In genomic region chr16:85914423-85914794, GRCh38 we compare ENCODE assay signal across 23 cellular contexts. TPM values are rescaled to one million over a fixed set of nuclear protein-coding genes. Genes with fewer than 3 reads are reported as not detected.
DNase-seq lines count a peak whose midpoint lies in the region; TF ChIP-seq lines count a peak whose summit lies in the region.
"Had no signal": no experiment of that assay in that cellular context is flagged by ENCODE, and none has a peak within 500 bp of the region (broad histone marks: within the 10 kb centered on the region; RNA-seq: fewer than 3 reads in every experiment).

No MANE protein-coding gene starts in this region.

- H3K4me2 ChIP-seq in neuronal stem cell (ENCODE audit: insufficient read depth, low read length, poor library complexity, severe bottlenecking), result no peak overlapping the region

- H3K27ac ChIP-seq in neuronal stem cell (replicated peaks; ENCODE audit: low read length) (no peak overlapping the region), tibial nerve (no peak overlapping the region)
- H3K27ac ChIP-seq: C4-2B, colonic mucosa, gastroesophageal sphincter, right atrium auricular region, stomach had no signal

- H2BK120ac ChIP-seq in neuronal stem cell (ENCODE audit: low read depth, low read length), result no peak overlapping the region

- H3K36me3 ChIP-seq in neuronal stem cell (replicated peaks in 1 of 2; ENCODE audit: control insufficient read depth in 2 of 2, insufficient read depth in 2 of 2, low read length in 2 of 2), result no peaks in the 10 kb centered on the region
- H3K36me3 ChIP-seq in Caco-2 (ENCODE audit: control insufficient read depth, insufficient read depth, low read length), result peaks cover 4% of the 10 kb centered on the region
- peaks cover 0 to 17% (median 0%) of the 10 kb centered on the region in 3 donors for H3K36me3 ChIP-seq in tibial nerve
- H3K36me3 ChIP-seq: right atrium auricular region had no signal

- H2AFZ ChIP-seq in neuronal stem cell (ENCODE audit: low read length), result no peak overlapping the region

- POLR2A ChIA-PET in Caco-2 (lab: Charles Lee), result no interaction called here

- peak overlapping the region; percentile 49 for H2AK5ac ChIP-seq in neuronal stem cell (ENCODE audit: low read depth, low read length)

- H3K23ac ChIP-seq in neuronal stem cell (ENCODE audit: low read depth, low read length, poor library complexity), result no peak overlapping the region

- peaks cover 78% of the 10 kb centered on the region for H3K4me1 Mint-ChIP-seq in CD14-positive monocyte
- H3K4me1 Mint-ChIP-seq in IgD-negative memory B cell, result peaks cover 46 to 71% (median 54%) of the 10 kb centered on the region in 3 donors
- H3K4me1 Mint-ChIP-seq in immature natural killer cell, result peaks cover 75 to 100% of the 10 kb centered on the region in 2 donors
- H3K4me1 Mint-ChIP-seq in Caco-2 (ENCODE audit: low read depth, unreplicated experiment), result peaks cover 7% of the 10 kb centered on the region

- H3K4me1 ChIP-seq in neuronal stem cell (ENCODE audit: control insufficient read depth in 2 of 2, insufficient read depth in 1 of 2, low read depth in 1 of 2, low read length in 2 of 2) (peaks cover 0 to 23% of the 10 kb centered on the region in 2 donors), Caco-2 (peaks cover 20% of the 10 kb centered on the region), tibial nerve (peaks cover 0 to 40% (median 24%) of the 10 kb centered on the region in 4 donors)
- H3K4me1 ChIP-seq: colonic mucosa had no signal

- H3K27me3 Mint-ChIP-seq in CD14-positive monocyte (ENCODE audit: low read depth in 3 of 3) (peaks cover 0 to 2% (median 0%) of the 10 kb centered on the region in 3 donors), IgD-negative memory B cell (no peaks in the 10 kb centered on the region), immature natural killer cell (ENCODE audit: low read depth in 3 of 3) (peaks cover 2 to 7% (median 3%) of the 10 kb centered on the region in 3 donors), Caco-2 (ENCODE audit: insufficient read depth, unreplicated experiment) (no peaks in the 10 kb centered on the region)
- H3K27me3 Mint-ChIP-seq: activated CD4-positive, alpha-beta memory T cell treated with anti-CD3 and anti-CD28 coated beads for 36 hours had no signal

- peak overlapping the region; percentile 92 for H2BK15ac ChIP-seq in neuronal stem cell (ENCODE audit: low read length)

- no peak for DNase-seq in CD14-positive monocyte (ENCODE audit: low spot score)
- no peak for DNase-seq in immature natural killer cell
- DNase-seq in neuronal stem cell (ENCODE audit: low spot score), result no peak
- DNase-seq in activated CD4-positive, alpha-beta T cell treated with anti-CD3 and anti-CD28 coated beads, Interleukin-2, amount 50 U/mL, for 4 hours, result no peak
- no peak for DNase-seq in Caco-2
- no peak for DNase-seq in tibial nerve (ENCODE audit: low spot score in 2 of 2)
- DNase-seq: activated CD4-positive, alpha-beta memory T cell treated with anti-CD3 and anti-CD28 coated beads for 36 hours; activated CD4-positive, CD25-positive, alpha-beta regulatory T cell; Calu3; colonic mucosa; DMS79; effector CD8-positive, alpha-beta T cell; GDM1; NCI-H146; NCI-H345; small intestine; stimulated activated CD4-positive, alpha-beta T cell treated with anti-CD3 and anti-CD28 coated beads, Interleukin-1b, Interleukin-23, amount 100 ng/mL, for 48 hours; stomach had no signal

- no peaks in the 10 kb centered on the region for H3K79me1 ChIP-seq in neuronal stem cell (ENCODE audit: low read depth, low read length)

- H3K4ac ChIP-seq in neuronal stem cell (ENCODE audit: low read length), result no peak overlapping the region

- no peak overlapping the region for H3K4me3 Mint-ChIP-seq in CD14-positive monocyte
- H3K4me3 Mint-ChIP-seq in IgD-negative memory B cell, result peak overlapping the region in 3 of 4 donors; percentile 45 to 67 (median 65)
- H3K4me3 Mint-ChIP-seq in immature natural killer cell, result peak overlapping the region; percentile 68 to 76 (median 74)
- H3K4me3 Mint-ChIP-seq in Caco-2 (ENCODE audit: unreplicated experiment), result no peak overlapping the region
- H3K4me3 Mint-ChIP-seq: activated CD4-positive, alpha-beta memory T cell treated with anti-CD3 and anti-CD28 coated beads for 36 hours; neural crest cell had no signal

- H4K8ac ChIP-seq in neuronal stem cell (ENCODE audit: low read depth, low read length), result no peak overlapping the region

- TF ChIP-seq POLR2A in tibial nerve (IDR thresholded peaks at IDR 0.05), result no peak

- peaks cover 88 to 100% of the 10 kb centered on the region in 2 donors for H3K36me3 Mint-ChIP-seq in CD14-positive monocyte
- peaks cover 18% of the 10 kb centered on the region for H3K36me3 Mint-ChIP-seq in IgD-negative memory B cell
- peaks cover 11 to 64% (median 27%) of the 10 kb centered on the region in 3 donors for H3K36me3 Mint-ChIP-seq in immature natural killer cell
- H3K36me3 Mint-ChIP-seq in Caco-2 (ENCODE audit: insufficient read depth, unreplicated experiment), result peaks cover 21% of the 10 kb centered on the region

- CTCF ChIA-PET in Caco-2 (lab: Charles Lee), result interaction anchor here (0.5 kb wide), 1 partner anchor 73 kb away, joined by 5 read pairs; no protein-coding TSS in a partner anchor

- H3K27ac Mint-ChIP-seq in CD14-positive monocyte (peak overlapping the region; percentile 87 to 99 (median 96)), IgD-negative memory B cell (peak overlapping the region; percentile 87 to 100 (median 93)), immature natural killer cell (peak overlapping the region; percentile 78 to 89 (median 86)), Caco-2 (ENCODE audit: unreplicated experiment) (no peak overlapping the region)
- H3K27ac Mint-ChIP-seq: activated CD4-positive, alpha-beta memory T cell treated with anti-CD3 and anti-CD28 coated beads for 36 hours had no signal

- peaks cover 0 to 74% (median 0%) of the 10 kb centered on the region in 3 experiments for H3K27me3 ChIP-seq in neuronal stem cell (ENCODE audit: control insufficient read depth in 3 of 3, insufficient read depth in 3 of 3, low read depth in 1 of 3, low read length in 3 of 3)
- H3K27me3 ChIP-seq in Caco-2 (replicated peaks; ENCODE audit: control insufficient read depth, insufficient read depth, low read length), result no peaks in the 10 kb centered on the region
- no peaks in the 10 kb centered on the region for H3K27me3 ChIP-seq in tibial nerve
- H3K27me3 ChIP-seq: colonic mucosa, gastroesophageal sphincter, right atrium auricular region, stomach had no signal

- no peak for TF ChIP-seq EP300 in tibial nerve (IDR thresholded peaks at IDR 0.05)

- no peak overlapping the region for H3K4me3 ChIP-seq in neuronal stem cell (ENCODE audit: low read length in 2 of 2)
- H3K4me3 ChIP-seq in Caco-2 (ENCODE audit: low read depth, low read length), result no peak overlapping the region
- H3K4me3 ChIP-seq in tibial nerve, result no peak overlapping the region
- H3K4me3 ChIP-seq: colonic mucosa, gastroesophageal sphincter, right atrium auricular region, stomach had no signal

- H4K91ac ChIP-seq in neuronal stem cell (ENCODE audit: low read depth, low read length, poor library complexity), result no peak overlapping the region

- no peak overlapping the region for H2BK5ac ChIP-seq in neuronal stem cell (ENCODE audit: low read length)

- no CpG with 5 or more reads among the region's 17 CpGs for WGBS in neuronal stem cell (ENCODE audit: extremely low coverage in 2 of 2, insufficient read length in 2 of 2, insufficient replicate concordance in 1 of 2), 2 donors
- WGBS in tibial nerve, 2 donors, result 92 to 97% methylated on average over 17 of the region's 17 CpGs

- TF ChIP-seq CTCF in CD14-positive monocyte (IDR thresholded peaks at IDR 0.05), result no peak
- no peak for TF ChIP-seq CTCF in Caco-2 (IDR thresholded peaks at IDR 0.05; ENCODE audit: insufficient read depth in 1 of 2, low read depth in 1 of 2, low read length in 1 of 2, severe bottlenecking in 1 of 2, unreplicated experiment in 1 of 2)
- no peak for TF ChIP-seq CTCF in tibial nerve (IDR thresholded peaks at IDR 0.05)

- H3K9me3 Mint-ChIP-seq in CD14-positive monocyte (no peaks in the 10 kb centered on the region), IgD-negative memory B cell (no peaks in the 10 kb centered on the region), immature natural killer cell (no peaks in the 10 kb centered on the region), Caco-2 (ENCODE audit: unreplicated experiment) (no peaks in the 10 kb centered on the region)
- H3K9me3 Mint-ChIP-seq: activated CD4-positive, alpha-beta memory T cell treated with anti-CD3 and anti-CD28 coated beads for 36 hours; neural crest cell had no signal

- no TSS peak for BruUV-seq in Caco-2 (replicated peaks; lab: Mats Ljungman, UMichigan)

- H3K14ac ChIP-seq in neuronal stem cell (ENCODE audit: low read length), result no peak overlapping the region

- no peaks in the 10 kb centered on the region for H3K9me3 ChIP-seq in neuronal stem cell (replicated peaks in 1 of 2; ENCODE audit: control insufficient read depth in 2 of 2, insufficient read depth in 1 of 2, low read depth in 1 of 2, low read length in 2 of 2)
- H3K9me3 ChIP-seq in Caco-2, result no peaks in the 10 kb centered on the region
- H3K9me3 ChIP-seq in tibial nerve, result no peaks in the 10 kb centered on the region
- H3K9me3 ChIP-seq: colonic mucosa, gastroesophageal sphincter, right atrium auricular region, stomach had no signal

- intact Hi-C loops in CD14-positive monocyte (cut with micrococcal nuclease) (loop anchor here in 1 of 2 donors (10.0 kb wide), 1 partner anchor 180 kb away; no protein-coding TSS in a partner anchor), Caco-2 (cut with micrococcal nuclease; ENCODE audit: unreplicated experiment) (no loop called here)

- no peak overlapping the region for H2BK12ac ChIP-seq in neuronal stem cell (ENCODE audit: low read length)

- peak overlapping the region; percentile 79 for H3K18ac ChIP-seq in neuronal stem cell (ENCODE audit: low read length)

- no peak overlapping the region for H3K9ac ChIP-seq in neuronal stem cell (ENCODE audit: low read depth, low read length, poor library complexity)

RNA-seq across cellular contexts. Expression of gene IRF8, which starts 15.4 kb away (rescaled TPM):
- polyA plus RNA-seq in CD14-positive monocyte (100 to 1,000 TPM; 157 to 187 TPM), IgD-negative memory B cell (718 TPM), immature natural killer cell (10 to 100 TPM; 69.7 to 92.8 (median 73.6) TPM)
- polyA plus RNA-seq in neuronal stem cell (2013, experiment 1 of 2), result 1.3 TPM
- 1.5 TPM for polyA plus RNA-seq in neuronal stem cell (2013, experiment 2 of 2)
- total RNA-seq in Caco-2 (2022) (29.5 and 31.7 TPM in 2 replicates), tibial nerve (10 to 100 TPM; 20.5 to 30.3 (median 22.7) TPM)

Comparison
In these comparisons a context has a peak if more than half of its experiments do, and no peak if none do; other contexts are left out.
1. H3K4me3 Mint-ChIP-seq: peak in IgD-negative memory B cell (3 of 4) and immature natural killer cell (5 of 5); none in CD14-positive monocyte (0 of 2) and Caco-2 (single experiment).